In the genomic region with DNA sequence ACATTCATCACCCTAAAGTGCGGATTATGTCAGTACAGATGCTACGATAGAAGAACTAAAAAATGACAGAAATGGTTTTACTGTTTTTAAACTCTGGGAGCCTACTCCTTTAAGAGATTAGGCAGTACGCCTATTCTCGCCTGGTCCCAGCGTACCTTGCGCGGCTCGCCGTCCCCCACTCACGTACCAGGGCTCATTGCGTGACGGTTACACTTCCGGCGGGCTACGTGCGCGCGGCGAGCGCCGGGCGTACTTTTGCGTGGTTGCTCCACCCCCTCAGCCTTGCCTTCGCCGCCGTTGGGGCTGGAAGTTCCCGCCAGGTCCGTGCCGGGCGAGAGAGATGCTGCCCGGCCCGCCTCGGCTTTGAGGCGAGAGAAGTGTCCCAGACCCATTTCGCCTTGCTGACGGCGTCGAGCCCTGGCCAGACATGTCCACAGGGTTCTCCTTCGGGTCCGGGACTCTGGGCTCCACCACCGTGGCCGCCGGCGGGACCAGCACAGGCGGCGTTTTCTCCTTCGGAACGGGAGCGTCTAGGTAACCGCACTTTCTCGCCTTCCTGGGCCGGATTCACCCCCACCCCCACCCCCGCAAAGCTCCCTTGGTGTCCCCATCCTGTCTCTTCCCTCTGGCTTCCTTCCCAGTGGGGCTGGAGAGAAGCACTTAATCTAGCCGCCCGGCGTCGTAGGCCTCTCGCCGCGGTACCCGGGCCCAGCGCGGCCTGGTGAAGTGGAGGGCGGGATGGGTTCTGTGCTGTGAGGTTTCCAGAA, we compare ENCODE assay signal across 8 cellular contexts. TPM values are rescaled to one million over a fixed set of nuclear protein-coding genes. Genes with fewer than 3 reads are reported as not detected.
A peak's percentile ranks its signal among the peaks of the same experiment; 100 is the strongest.
DNase-seq lines count a peak whose midpoint lies in the region; ATAC-seq, FAIRE-seq and TF ChIP-seq lines count a peak whose summit lies in the region.

A gene with protein sequence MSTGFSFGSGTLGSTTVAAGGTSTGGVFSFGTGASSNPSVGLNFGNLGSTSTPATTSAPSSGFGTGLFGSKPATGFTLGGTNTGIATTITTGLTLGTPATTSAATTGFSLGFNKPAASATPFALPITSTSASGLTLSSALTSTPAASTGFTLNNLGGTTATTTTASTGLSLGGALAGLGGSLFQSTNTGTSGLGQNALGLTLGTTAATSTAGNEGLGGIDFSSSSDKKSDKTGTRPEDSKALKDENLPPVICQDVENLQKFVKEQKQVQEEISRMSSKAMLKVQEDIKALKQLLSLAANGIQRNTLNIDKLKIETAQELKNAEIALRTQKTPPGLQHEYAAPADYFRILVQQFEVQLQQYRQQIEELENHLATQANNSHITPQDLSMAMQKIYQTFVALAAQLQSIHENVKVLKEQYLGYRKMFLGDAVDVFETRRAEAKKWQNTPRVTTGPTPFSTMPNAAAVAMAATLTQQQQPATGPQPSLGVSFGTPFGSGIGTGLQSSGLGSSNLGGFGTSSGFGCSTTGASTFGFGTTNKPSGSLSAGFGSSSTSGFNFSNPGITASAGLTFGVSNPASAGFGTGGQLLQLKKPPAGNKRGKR (plus strand): TSS at position 279 of the 767 bp plus-strand sequence. CDS start 149 bp downstream, at position 428.

- in situ Hi-C loops in transverse colon (cut with MboI; ENCODE audit: low pct_ligation_motif_present in 1 of 4, low pct_unique_long_range_greater_than_20kb in 1 of 4, low sequenced_read_pairs in 3 of 4): no loop called here

- intact Hi-C loops in adrenal gland (cut with DNase I) (no loop called here), cardiac septum (cut with DNase I) (loop anchor here (1.0 kb wide), 1 partner anchor 14 kb away; a partner anchor contains a TSS), transverse colon (cut with DNase I; ENCODE audit: low total_unique reads) (loop anchor here (10.0 kb wide), 1 partner anchor 787 kb away; a partner anchor contains a TSS)

- no peak for TF ChIP-seq CTCF in adrenal gland (IDR thresholded peaks at IDR 0.05)
- no peak for TF ChIP-seq CTCF in transverse colon (IDR thresholded peaks at IDR 0.05)

- H2BK120ac ChIP-seq in trophoblast cell (ENCODE audit: insufficient read depth, low read length, poor library complexity): no peak within 1 kb of the TSS

- H3K9me3 ChIP-seq in adrenal gland (replicated peaks in 1 of 3): no peaks in the 10 kb centered on the region
- no peaks in the 10 kb centered on the region for H3K9me3 ChIP-seq in trophoblast cell (ENCODE audit: insufficient read depth, low read depth, low read length)
- no peaks in the 10 kb centered on the region for H3K9me3 ChIP-seq in transverse colon

- peak within 1 kb of the TSS; percentile 55 for H4K12ac ChIP-seq in trophoblast cell (ENCODE audit: low read depth, low read length)

- peak within 1 kb of the TSS; percentile 3 for H2BK12ac ChIP-seq in trophoblast cell (ENCODE audit: low read length)

- H4K8ac ChIP-seq in trophoblast cell (ENCODE audit: low read depth, low read length): peak within 1 kb of the TSS; percentile 97

- H4K91ac ChIP-seq in trophoblast cell (ENCODE audit: low read depth, low read length): peak within 1 kb of the TSS; percentile 61

- peak; percentile 100 for FAIRE-seq in GM12892 (lab: Jason Lieb, UNC)

- peak within 1 kb of the TSS; percentile 98 for H3K9ac ChIP-seq in trophoblast cell (ENCODE audit: low read length)

- H3K23ac ChIP-seq in trophoblast cell (ENCODE audit: low read length): no peak within 1 kb of the TSS

- TF ChIP-seq EP300 in transverse colon (IDR thresholded peaks at IDR 0.05; ENCODE audit: low read depth): no peak

- H3K27ac ChIP-seq in adrenal gland (peak within 1 kb of the TSS; percentile 84 to 96 (median 93)), trophoblast cell (ENCODE audit: low read depth, low read length) (peak within 1 kb of the TSS; percentile 77), transverse colon (peak within 1 kb of the TSS; percentile 91 to 96 (median 94))

- peak; percentile 97 for TF ChIP-seq POLR2A in GM12892 (IDR thresholded peaks at IDR 0.05; ENCODE audit: low read depth, low read length)
- TF ChIP-seq POLR2A in adrenal gland (IDR thresholded peaks at IDR 0.05): peak; percentile 94
- TF ChIP-seq POLR2A in transverse colon (IDR thresholded peaks at IDR 0.05): peak; percentile 83

- WGBS in adrenal gland, 4 donors: 0 to 1% (median 0%) methylated on average over 22 to 64 of the region's 64 CpGs
- no CpG with 5 or more reads among the region's 64 CpGs for WGBS in trophoblast cell (ENCODE audit: extremely low coverage, insufficient coverage, insufficient read length)
- 1% methylated on average over 63 of the region's 64 CpGs; no CpG with 5 or more reads in 1 of the 2 donors for WGBS in transverse colon (ENCODE audit: low coverage in 1 of 2), 2 donors

- peak within 1 kb of the TSS; percentile 89 for H2AFZ ChIP-seq in trophoblast cell (ENCODE audit: insufficient read depth, low read length, poor library complexity)

- peak within 1 kb of the TSS; percentile 64 for H3K18ac ChIP-seq in trophoblast cell (ENCODE audit: low read length)

- H3K36me3 ChIP-seq in adrenal gland (replicated peaks in 1 of 2) (no peaks in the 10 kb centered on the region), trophoblast cell (ENCODE audit: control insufficient read depth in 1 of 2, insufficient read depth in 2 of 2, low read length in 2 of 2) (peaks cover 2 to 6% of the 10 kb centered on the region in 2 experiments), transverse colon (no peaks in the 10 kb centered on the region)

- peak; percentile 99 for ATAC-seq in HG02852 (IDR thresholded peaks at IDR 0.05; ENCODE audit: unreplicated experiment)

- peak within 1 kb of the TSS; percentile 50 for H3K4ac ChIP-seq in trophoblast cell (ENCODE audit: low read depth, low read length)

- DNase-seq in GM12892 (ENCODE audit: insufficient read length) (peak; percentile 69), NCI-H146 (lab: John Stamatoyannopoulos, UW) (peak; percentile 93), T-helper 1 cell (peak; percentile 82 to 96 (median 90)), adrenal gland (peak; percentile 95 to 98 (median 97)), cardiac septum (ENCODE audit: low spot score) (peak; percentile 99), trophoblast cell (peak; percentile 91 to 97), transverse colon (peak; percentile 96)

- H3K4me2 ChIP-seq in trophoblast cell (ENCODE audit: low read length): peak within 1 kb of the TSS; percentile 97

- peak within 1 kb of the TSS; percentile 68 to 83 (median 78) for H3K4me3 ChIP-seq in adrenal gland
- peak within 1 kb of the TSS; percentile 99 for H3K4me3 ChIP-seq in trophoblast cell (ENCODE audit: low read depth, low read length)
- H3K4me3 ChIP-seq in transverse colon: peak within 1 kb of the TSS; percentile 68 to 88 (median 83)

- H2BK5ac ChIP-seq in trophoblast cell (ENCODE audit: low read depth, low read length, poor library complexity): peak within 1 kb of the TSS; percentile 44

- no peaks in the 10 kb centered on the region for H3K27me3 ChIP-seq in adrenal gland
- no peaks in the 10 kb centered on the region for H3K27me3 ChIP-seq in trophoblast cell (ENCODE audit: insufficient read depth, low read length)
- peaks cover 15% of the 10 kb centered on the region for H3K27me3 ChIP-seq in transverse colon

- H3K14ac ChIP-seq in trophoblast cell (ENCODE audit: low read length): peak within 1 kb of the TSS; percentile 75

- no peak within 1 kb of the TSS for H2AK5ac ChIP-seq in trophoblast cell (ENCODE audit: low read length)

- H3K79me1 ChIP-seq in trophoblast cell (ENCODE audit: low read length): peaks cover 4% of the 10 kb centered on the region

- H3K79me2 ChIP-seq in trophoblast cell (ENCODE audit: control insufficient read depth, insufficient read depth, low read length, poor library complexity): peaks cover 6% of the 10 kb centered on the region

- peaks cover 4 to 11% of the 10 kb centered on the region in 2 donors for H3K4me1 ChIP-seq in adrenal gland (replicated peaks in 1 of 2)
- H3K4me1 ChIP-seq in trophoblast cell (ENCODE audit: control insufficient read depth in 1 of 2, insufficient read depth in 2 of 2, low read length in 2 of 2): peaks cover 0 to 7% of the 10 kb centered on the region in 2 experiments
- H3K4me1 ChIP-seq in transverse colon: peaks cover 0 to 27% (median 13%) of the 10 kb centered on the region in 4 donors

RNA-seq across cellular contexts. Expression of the gene that starts here (rescaled TPM):
- 45.7 TPM for polyA plus RNA-seq in GM12892 (2012; ENCODE audit: missing spikeins)
- total RNA-seq in adrenal gland (10 to 100 TPM; 23.4 to 59.1 (median 38.8) TPM), cardiac septum (28.9 TPM), transverse colon (100 to 1,000 TPM in 2 of 4 donors, 10 to 100 TPM in 2; 33.0 to 142 (median 84.2) TPM)
- 10 to 100 TPM; 11.2 to 36.3 (median 16.2) TPM for polyA plus RNA-seq in adrenal gland
- 57.5 and 59.1 TPM in 2 replicates for polyA plus RNA-seq in trophoblast cell (2013)

Comparison
In these comparisons a context has a peak if more than half of its experiments do, and no peak if none do; other contexts are left out.
1. Peak in every context shown above with its lines: DNase-seq, ATAC-seq, H3K4me3 ChIP-seq and H3K27ac ChIP-seq.
2. intact Hi-C loops: an anchor here in cardiac septum (1.0 kb wide) and transverse colon (10.0 kb wide); none called in adrenal gland.